In genomic region chr1:220915117-220915440, GRCh38 we compare ENCODE assay signal across 1 cellular context.
A peak's percentile ranks its signal among the peaks of the same experiment; 100 is the strongest.
TF ChIP-seq lines count a peak whose summit lies in the region.

No MANE protein-coding gene starts in this region.

TF ChIP-seq in K562, 482 proteins besides CTCF, POLR2A, EP300 and RAD21:
- TF ChIP-seq, protein P1, sequence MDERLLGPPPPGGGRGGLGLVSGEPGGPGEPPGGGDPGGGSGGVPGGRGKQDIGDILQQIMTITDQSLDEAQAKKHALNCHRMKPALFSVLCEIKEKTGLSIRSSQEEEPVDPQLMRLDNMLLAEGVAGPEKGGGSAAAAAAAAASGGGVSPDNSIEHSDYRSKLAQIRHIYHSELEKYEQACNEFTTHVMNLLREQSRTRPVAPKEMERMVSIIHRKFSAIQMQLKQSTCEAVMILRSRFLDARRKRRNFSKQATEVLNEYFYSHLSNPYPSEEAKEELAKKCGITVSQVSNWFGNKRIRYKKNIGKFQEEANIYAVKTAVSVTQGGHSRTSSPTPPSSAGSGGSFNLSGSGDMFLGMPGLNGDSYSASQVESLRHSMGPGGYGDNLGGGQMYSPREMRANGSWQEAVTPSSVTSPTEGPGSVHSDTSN (CRISPR knock-in tag; IDR thresholded peaks at IDR 0.05; ENCODE audit: low read depth): no peak
- TF ChIP-seq, protein P1 (tag; conservative IDR thresholded peaks at IDR 0.05; ENCODE audit: low read depth): peak; percentile 31; the same call in 1 of the 2 replicates
- TF ChIP-seq E4F1 (CRISPR knock-in tag; IDR thresholded peaks at IDR 0.05; ENCODE audit: borderline replicate concordance) (no peak), MEIS2 (IDR thresholded peaks at IDR 0.05; ENCODE audit: partially characterized antibody) (peak; percentile 75)
TF ChIP-seq in K562: peak in this region for 2.
